ENCODE assay signal across 8 cellular contexts in the genomic region with DNA sequence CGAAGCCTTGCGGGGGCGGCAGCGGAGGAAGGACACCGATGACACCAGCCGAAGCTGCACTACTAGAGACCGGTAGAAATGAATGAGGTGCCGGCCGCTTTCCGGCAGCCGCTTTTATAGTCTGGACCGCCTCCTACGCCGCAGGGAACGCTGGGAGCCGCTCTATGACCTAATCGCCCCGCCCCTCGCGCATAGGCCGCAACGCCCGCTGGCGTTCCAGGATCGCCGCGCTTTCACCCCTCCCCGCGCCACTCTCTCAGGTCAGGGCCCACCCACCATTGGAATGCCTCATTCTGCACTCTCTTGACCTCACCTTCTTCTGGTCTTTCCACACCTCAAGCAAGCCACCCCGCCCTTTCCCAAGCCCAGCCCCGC. TPM values are rescaled to one million over a fixed set of nuclear protein-coding genes. Genes with fewer than 3 reads are reported as not detected.
DNase-seq lines count a peak whose midpoint lies in the region; ATAC-seq, FAIRE-seq and TF ChIP-seq lines count a peak whose summit lies in the region.

Gene DDX5, minus strand, starts transcription at position 89 of the 375 bp plus-strand sequence. CDS start 170 bp downstream, outside the sequence.

- intact Hi-C loops in kidney (cut with DNase I): no loop called here

- no peaks in the 10 kb centered on the region for H3K9me3 ChIP-seq in kidney (ENCODE audit: control insufficient read depth in 1 of 2, low read length in 2 of 2)

- H3K9ac ChIP-seq in kidney (ENCODE audit: low read length in 2 of 2): peak within 1 kb of the TSS; percentile 100

- peak within 1 kb of the TSS; percentile 92 to 99 for H3K4me3 ChIP-seq in kidney (ENCODE audit: low read length in 2 of 2)

- H3K4me1 ChIP-seq in kidney (ENCODE audit: control insufficient read depth in 1 of 2, insufficient read depth in 1 of 2, low read depth in 1 of 2, low read length in 2 of 2): peaks cover 20 to 22% of the 10 kb centered on the region in 2 donors

- TF ChIP-seq CTCF in kidney (IDR thresholded peaks at IDR 0.05; ENCODE audit: borderline replicate concordance, extremely low read depth, insufficient read depth): no peak

- no peak for FAIRE-seq in kidney (lab: Jason Lieb, UNC)

- peaks cover 34 to 44% of the 10 kb centered on the region in 2 donors for H3K36me3 ChIP-seq in kidney (ENCODE audit: control insufficient read depth in 1 of 2, insufficient read depth in 2 of 2, low read length in 2 of 2)

- ATAC-seq in GM19025 (IDR thresholded peaks at IDR 0.05; ENCODE audit: low read depth, unreplicated experiment) (peak; percentile 55), HG03342 (IDR thresholded peaks at IDR 0.05; ENCODE audit: unreplicated experiment) (peak; percentile 52)

- H3K27ac ChIP-seq in kidney (ENCODE audit: low read depth in 2 of 2, low read length in 2 of 2): peak within 1 kb of the TSS; percentile 100

- DNase-seq in AG08395 (ENCODE audit: low spot score): peak; percentile 96
- DNase-seq in NCI-H510A (lab: John Stamatoyannopoulos, UW): peak; percentile 99
- peak; percentile 96 for DNase-seq in activated CD4-positive, CD25-positive, alpha-beta regulatory T cell treated with anti-CD3 and anti-CD28 coated beads, Interleukin-2, amount 50 U/mL, for 72 hours
- DNase-seq in cerebellum (ENCODE audit: low spot score): peak; percentile 95
- DNase-seq in kidney: peak; percentile 99
- DNase-seq in stimulated activated CD4-positive, alpha-beta T cell treated with anti-CD3 and anti-CD28 coated beads, Interleukin-15, amount 100 ng/mL, for 1 hour (ENCODE audit: low read depth in 1 of 2, low spot score in 1 of 2): peak; percentile 94 to 96

RNA-seq across cellular contexts. Expression of gene DDX5, which starts in this region (rescaled TPM):
- 380 TPM for total RNA-seq in cerebellum
- total RNA-seq in kidney: 769 TPM
- 343 TPM for polyA plus RNA-seq in kidney (ENCODE audit: insufficient read depth, low read depth, low replicate concordance)

Comparison
In these comparisons a context has a peak if more than half of its experiments do, and no peak if none do; other contexts are left out.
1. Peak in every context shown above with its lines: DNase-seq, ATAC-seq, H3K4me3 ChIP-seq and H3K27ac ChIP-seq.